9 cellular contexts compared by ENCODE assay signal in genomic region chr1:110555807-110556470, GRCh38. TPM values are rescaled to one million over a fixed set of nuclear protein-coding genes. Genes with fewer than 3 reads are reported as not detected.
DNase-seq lines count a peak whose midpoint lies in the region; ATAC-seq, FAIRE-seq and TF ChIP-seq lines count a peak whose summit lies in the region.
"Had no signal": no experiment of that assay in that cellular context is flagged by ENCODE, and none has a peak within 500 bp of the region (broad histone marks: within the 10 kb centered on the region; RNA-seq: fewer than 3 reads in every experiment).

No MANE protein-coding gene starts in this region.

- DNase-seq in NCI-H69 (lab: John Stamatoyannopoulos, UW) (peak; percentile 62), frontal cortex (ENCODE audit: low spot score in 2 of 2) (peak; percentile 76 to 86), osteoblast (ENCODE audit: insufficient read length, low spot score, missing footprints) (no peak), natural killer cell (no peak), T-helper 17 cell (no peak)
- no peak for DNase-seq in stimulated activated CD4-positive, alpha-beta T cell treated with anti-CD3 and anti-CD28 coated beads, Interleukin-2, amount 100 ng/mL, for 24 hours

- H3K36me3 Mint-ChIP-seq in natural killer cell, result no peaks in the 10 kb centered on the region
- H3K36me3 Mint-ChIP-seq in T-helper 17 cell (ENCODE audit: low read depth), result peaks cover 13% of the 10 kb centered on the region

- H4K20me1 ChIP-seq in BLaER1 (no peaks in the 10 kb centered on the region), osteoblast (ENCODE audit: insufficient read depth, low read length) (no peaks in the 10 kb centered on the region)

- no peak overlapping the region for H2AFZ ChIP-seq in osteoblast (ENCODE audit: low read length)

- no peaks in the 10 kb centered on the region for H3K9me3 Mint-ChIP-seq in natural killer cell

- no peak for ATAC-seq in GM19351 (IDR thresholded peaks at IDR 0.05; ENCODE audit: unreplicated experiment)
- ATAC-seq in natural killer cell, result no peak
- no peak for ATAC-seq in T-helper 17 cell

- peaks cover 16% of the 10 kb centered on the region for H3K27me3 ChIP-seq in BLaER1
- H3K27me3 ChIP-seq in osteoblast (ENCODE audit: insufficient read depth, low read length), result peaks cover 39% of the 10 kb centered on the region

- H3K9me3 ChIP-seq in BLaER1 (no peaks in the 10 kb centered on the region), osteoblast (ENCODE audit: low read depth, low read length) (no peaks in the 10 kb centered on the region), T-helper 17 cell (ENCODE audit: control insufficient read depth, low read length, poor library complexity, severe bottlenecking) (no peaks in the 10 kb centered on the region)

- no peak for FAIRE-seq in frontal cortex (lab: Jason Lieb, UNC)

- H3K4me1 ChIP-seq in BLaER1 (peaks cover 54% of the 10 kb centered on the region), osteoblast (ENCODE audit: insufficient read depth, low read length) (peaks cover 5% of the 10 kb centered on the region)

- intact Hi-C loops in natural killer cell (cut with micrococcal nuclease), result loop anchor here (5.0 kb wide), 1 partner anchor 226 kb away; no protein-coding TSS in a partner anchor

- H3K4me1 Mint-ChIP-seq in natural killer cell (peaks cover 3 to 5% of the 10 kb centered on the region in 2 donors), T-helper 17 cell (peaks cover 3% of the 10 kb centered on the region)

- TF ChIP-seq CTCF in osteoblast (IDR thresholded peaks at IDR 0.05; ENCODE audit: extremely low read depth, low read depth, low read length), result no peak
- TF ChIP-seq CTCF in natural killer cell (IDR thresholded peaks at IDR 0.05), result no peak

- no peaks in the 10 kb centered on the region for H3K79me2 ChIP-seq in osteoblast (ENCODE audit: insufficient read depth, low read length)

- no peak overlapping the region for H3K4me3 Mint-ChIP-seq in natural killer cell
- no peak overlapping the region for H3K4me3 Mint-ChIP-seq in T-helper 17 cell

- H3K27ac ChIP-seq in BLaER1 (peak overlapping the region; percentile 69), osteoblast (ENCODE audit: low read depth, low read length) (no peak overlapping the region)

- H3K27ac Mint-ChIP-seq in natural killer cell (no peak overlapping the region), T-helper 17 cell (no peak overlapping the region)

- H3K4me2 ChIP-seq in BLaER1, result peak overlapping the region; percentile 97
- H3K4me2 ChIP-seq in osteoblast (ENCODE audit: insufficient read depth, low read length), result peak overlapping the region; percentile 61

- H3K4me3 ChIP-seq in BLaER1 (peak overlapping the region; percentile 67), osteoblast (ENCODE audit: insufficient read depth, low read length) (peak overlapping the region; percentile 45)

- peaks cover 43 to 54% of the 10 kb centered on the region in 2 donors for H3K27me3 Mint-ChIP-seq in natural killer cell (ENCODE audit: low read depth in 2 of 2)
- H3K27me3 Mint-ChIP-seq in T-helper 17 cell, result peaks cover 68% of the 10 kb centered on the region

- no peaks in the 10 kb centered on the region for H3K36me3 ChIP-seq in BLaER1
- H3K36me3 ChIP-seq in osteoblast (ENCODE audit: insufficient read depth, low read length), result no peaks in the 10 kb centered on the region

- peak overlapping the region; percentile 61; the same call in 1 of the 2 replicates for H3K9ac ChIP-seq in BLaER1

RNA-seq across cellular contexts. Expression of gene KCNA10, which starts 37.0 kb away (rescaled TPM):
- not detected for total RNA-seq in frontal cortex
- not detected in 2 replicates for total RNA-seq in osteoblast
- total RNA-seq in natural killer cell, result not detected
- not detected for total RNA-seq in T-helper 17 cell
- total RNA-seq: H4 had no signal

RNA-seq across cellular contexts. Expression of gene KCNA2, which starts 50.2 kb away (rescaled TPM):
- total RNA-seq in frontal cortex (3.7 TPM), osteoblast (under 0.01 TPM in 1 of 2 replicates, not detected in the other), natural killer cell (1 to 10 TPM in 1 of 3 donors, under 1 TPM in 2; 0.07 to 2.6 (median 0.26) TPM), T-helper 17 cell (1 to 10 TPM; 3.1 to 3.9 TPM)

Comparison
In these comparisons a context has a peak if more than half of its experiments do, and no peak if none do; other contexts are left out.
1. DNase-seq: peak in NCI-H69 (single experiment) and frontal cortex (2 of 2); none in osteoblast (single experiment), stimulated activated CD4-positive, alpha-beta T cell treated with anti-CD3 and anti-CD28 coated beads, Interleukin-2, amount 100 ng/mL, for 24 hours (0 of 2), natural killer cell (single experiment) and T-helper 17 cell (0 of 3).